In the genomic region with DNA sequence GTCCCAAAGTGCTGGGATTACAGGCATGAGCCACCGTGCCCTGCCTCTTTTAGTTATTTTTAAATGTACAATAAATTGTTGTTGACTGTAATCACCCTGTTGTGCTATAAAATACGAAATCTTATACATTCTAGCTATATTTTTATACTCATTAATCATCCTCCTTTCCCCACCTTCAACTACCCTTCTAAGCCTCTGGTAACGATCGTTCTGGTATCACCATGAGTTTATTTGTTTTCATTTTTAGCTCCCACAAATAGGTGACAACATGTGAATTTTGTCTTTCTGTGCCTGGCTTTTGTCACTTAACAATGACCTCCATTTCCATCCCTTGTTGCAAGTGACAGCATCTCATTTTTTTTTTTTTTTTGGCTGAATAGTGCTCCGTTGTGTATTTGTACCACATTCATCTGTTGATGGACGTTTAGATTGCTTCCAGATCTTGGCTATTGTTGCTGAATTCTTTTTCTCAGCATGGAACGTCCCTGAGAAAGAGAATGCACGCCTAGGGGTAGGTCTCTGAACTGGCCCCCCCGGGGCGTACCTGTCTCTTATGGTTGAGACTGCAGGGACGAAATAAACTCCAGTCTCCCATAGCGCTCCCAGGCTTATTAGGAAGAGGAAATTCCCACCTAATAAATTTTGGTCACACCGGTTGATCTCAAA, we compare ENCODE assay signal across 7 cellular contexts.
DNase-seq lines count a peak whose midpoint lies in the region; ATAC-seq and TF ChIP-seq lines count a peak whose summit lies in the region.
"Not testable (repeated sequence)": the region's sequence is repeated elsewhere in the genome, so short reads cannot be mapped to it uniquely, and the experiment has no call there.

No MANE protein-coding gene starts in this region.

- POLR2A ChIA-PET in WTC11 (lab: Charles Lee) = interaction anchor here (0.7 kb wide), 2 partner anchors 33 to 71 kb away, joined by 3 to 4 read pairs; no protein-coding TSS in a partner anchor

- not testable (repeated sequence) for H3K27me3 ChIP-seq in GM23338 (ENCODE audit: insufficient read depth); HUES6 (ENCODE audit: control insufficient read depth, insufficient read depth, low read length); iPS-15b (ENCODE audit: control insufficient read depth, insufficient read depth, low read length); mesendoderm (ENCODE audit: insufficient read depth, low read length, poor library complexity)

- peak overlapping the region; percentile 72 for H3K4me2 ChIP-seq in GM23338
- not testable (repeated sequence) for H3K4me2 ChIP-seq in mesendoderm (ENCODE audit: low read length)

- not testable (repeated sequence) for H4K5ac ChIP-seq in mesendoderm (ENCODE audit: low read length)

- not testable (repeated sequence) for H2AFZ ChIP-seq in GM23338

- not testable (repeated sequence) for H3K9me2 ChIP-seq in GM23338 (ENCODE audit: insufficient read depth)

- peak overlapping the region; percentile 66 for H3K56ac ChIP-seq in mesendoderm (ENCODE audit: low read length)

- not testable (repeated sequence) for H3K79me1 ChIP-seq in mesendoderm (ENCODE audit: low read length)

- H3K79me2 ChIP-seq in GM23338 (replicated peaks; ENCODE audit: insufficient read depth) = peaks cover 27% of the 10 kb centered on the region
- H3K79me2 ChIP-seq in mesendoderm (ENCODE audit: control insufficient read depth, insufficient read depth, low read length) = peaks cover 33% of the 10 kb centered on the region

- peak overlapping the region; percentile 77 for H2BK5ac ChIP-seq in mesendoderm (ENCODE audit: low read length)

- H3K4me1 ChIP-seq in GM23338 (ENCODE audit: insufficient read depth) (peaks cover 13% of the 10 kb centered on the region), HUES6 (ENCODE audit: control insufficient read depth, insufficient read depth, low read length) (peaks cover 23% of the 10 kb centered on the region), iPS-15b (ENCODE audit: control insufficient read depth, insufficient read depth, low read length) (peaks cover 16% of the 10 kb centered on the region)
- not testable (repeated sequence) for H3K4me1 ChIP-seq in mesendoderm (ENCODE audit: control insufficient read depth, low read depth, low read length)

- WGBS in mesendoderm (ENCODE audit: extremely low coverage, insufficient coverage, low lambda C conversion rate) = no CpG with 5 or more reads among the region's 13 CpGs

- H3K4me3 Mint-ChIP-seq in GM23338 (peak overlapping the region; percentile 77), WTC11 (peak overlapping the region; percentile 73)
- H3K4me3 Mint-ChIP-seq in stimulated activated naive B cell treated with anti-CD40 and anti-IgM and Interleukin-4, amounts not matched to agents 10 μg/mL and 1 μg/mL and 100 μg/mL, for 72 hours = not testable (repeated sequence)

- not testable (repeated sequence) for H3K23ac ChIP-seq in mesendoderm (ENCODE audit: low read length)

- peak; percentile 89 for DNase-seq in ELF-1 (ENCODE audit: low read depth, low spot score)
- peak; percentile 34 for DNase-seq in GM23338 (ENCODE audit: low spot score)
- DNase-seq in WTC11 (ENCODE audit: low spot score) = peak; percentile 45
- peak; percentile 82 for DNase-seq in mesendoderm
- not testable (repeated sequence) for DNase-seq in stimulated activated naive B cell treated with anti-CD40 and anti-IgM and Interleukin-4, amounts not matched to agents 10 μg/mL and 1 μg/mL and 100 μg/mL, for 72 hours

- H4K20me1 ChIP-seq in GM23338 (replicated peaks; ENCODE audit: insufficient read depth) = not testable (repeated sequence)

- peak overlapping the region; percentile 54 for H2BK120ac ChIP-seq in mesendoderm (ENCODE audit: low read depth, low read length)

- not testable (repeated sequence) for H3K9me3 ChIP-seq in HUES6 (ENCODE audit: control insufficient read depth, insufficient read depth, low read depth, low read length); iPS-15b (ENCODE audit: control insufficient read depth, insufficient read depth, low read length)

- H3K27ac ChIP-seq in GM23338 (ENCODE audit: low read depth) = 0 out of 2 replicates have a peak overlapping the region, but pooled peaks have one; percentile 3
- H3K27ac ChIP-seq in HUES6 (ENCODE audit: low read depth, low read length) = peak overlapping the region; percentile 8; the same call in 1 of the 2 replicates
- H3K27ac ChIP-seq in mesendoderm (ENCODE audit: low read depth, low read length) = peak overlapping the region; percentile 60

- ATAC-seq in GM23338 (peak; percentile 74), WTC11 (peak; percentile 66)
- not testable (repeated sequence) for ATAC-seq in stimulated activated naive B cell treated with anti-CD40 and anti-IgM and Interleukin-4, amounts not matched to agents 10 μg/mL and 1 μg/mL and 100 μg/mL, for 72 hours (replicated peaks)

- not testable (repeated sequence) for H3F3A ChIP-seq in GM23338 (replicated peaks; ENCODE audit: low read depth)

- H3K36me3 Mint-ChIP-seq in GM23338 (ENCODE audit: low read depth) (peaks cover 25% of the 10 kb centered on the region), WTC11 (peaks cover 19% of the 10 kb centered on the region)
- peaks cover 34 to 44% of the 10 kb centered on the region in 2 donors for H3K36me3 Mint-ChIP-seq in stimulated activated naive B cell treated with anti-CD40 and anti-IgM and Interleukin-4, amounts not matched to agents 10 μg/mL and 1 μg/mL and 100 μg/mL, for 72 hours

- peak overlapping the region; percentile 33 for H3K27ac Mint-ChIP-seq in GM23338
- H3K27ac Mint-ChIP-seq in WTC11 = peak overlapping the region; percentile 95
- H3K27ac Mint-ChIP-seq in stimulated activated naive B cell treated with anti-CD40 and anti-IgM and Interleukin-4, amounts not matched to agents 10 μg/mL and 1 μg/mL and 100 μg/mL, for 72 hours = peak overlapping the region; percentile 60

- H3K4me3 ChIP-seq in GM23338 = peak overlapping the region; percentile 50
- peak overlapping the region; percentile 72 for H3K4me3 ChIP-seq in HUES6 (ENCODE audit: low read depth, low read length)
- peak overlapping the region; percentile 44 for H3K4me3 ChIP-seq in iPS-15b (ENCODE audit: low read depth, low read length)
- H3K4me3 ChIP-seq in mesendoderm (ENCODE audit: low read length) = not testable (repeated sequence)

- CTCF ChIA-PET in WTC11 (lab: Charles Lee) = not testable (repeated sequence)

- H3K9me3 Mint-ChIP-seq in GM23338 (peaks cover 19% of the 10 kb centered on the region), WTC11 (peaks cover 16% of the 10 kb centered on the region)
- H3K9me3 Mint-ChIP-seq in stimulated activated naive B cell treated with anti-CD40 and anti-IgM and Interleukin-4, amounts not matched to agents 10 μg/mL and 1 μg/mL and 100 μg/mL, for 72 hours = not testable (repeated sequence)

- H4K8ac ChIP-seq in mesendoderm (ENCODE audit: low read depth, low read length) = not testable (repeated sequence)

- H2BK15ac ChIP-seq in mesendoderm (replicated peaks; ENCODE audit: low read depth) = not testable (repeated sequence)

- peak overlapping the region; percentile 68 for H3K9ac ChIP-seq in HUES6 (ENCODE audit: low read length)
- not testable (repeated sequence) for H3K9ac ChIP-seq in iPS-15b (ENCODE audit: low read depth, low read length); mesendoderm (ENCODE audit: low read length)

- not testable (repeated sequence) for TF ChIP-seq CTCF in GM23338 (conservative IDR thresholded peaks at IDR 0.05; ENCODE audit: low read depth in 2 of 2); WTC11 (IDR thresholded peaks at IDR 0.05)

- not testable (repeated sequence) for H2AK5ac ChIP-seq in mesendoderm (ENCODE audit: low read length)

- not testable (repeated sequence) for H3K36me3 ChIP-seq in GM23338 (ENCODE audit: insufficient read depth); HUES6 (ENCODE audit: control insufficient read depth, insufficient read depth, low read length); iPS-15b (ENCODE audit: control insufficient read depth, insufficient read depth, low read length); mesendoderm (ENCODE audit: control insufficient read depth, insufficient read depth, low read length)

- H3K4ac ChIP-seq in mesendoderm (ENCODE audit: low read depth, low read length) = peak overlapping the region; percentile 81

- peak overlapping the region; percentile 87 for H3K18ac ChIP-seq in mesendoderm (ENCODE audit: low read length)

- H3K27me3 Mint-ChIP-seq in GM23338 (ENCODE audit: insufficient read depth, low read depth, poor library complexity); WTC11 (ENCODE audit: low read depth); stimulated activated naive B cell treated with anti-CD40 and anti-IgM and Interleukin-4, amounts not matched to agents 10 μg/mL and 1 μg/mL and 100 μg/mL, for 72 hours: not testable (repeated sequence)

- H3K4me1 Mint-ChIP-seq in GM23338 (peaks cover 33% of the 10 kb centered on the region), WTC11 (peaks cover 34% of the 10 kb centered on the region)
- H3K4me1 Mint-ChIP-seq in stimulated activated naive B cell treated with anti-CD40 and anti-IgM and Interleukin-4, amounts not matched to agents 10 μg/mL and 1 μg/mL and 100 μg/mL, for 72 hours = peaks cover 15 to 17% of the 10 kb centered on the region in 2 donors

TF ChIP-seq in GM23338, 12 proteins besides CTCF, POLR2A, EP300 and RAD21:
- TF ChIP-seq NANOG (IDR thresholded peaks at IDR 0.05; ENCODE audit: borderline replicate concordance) = peak; percentile 73; the same call in 1 of the 2 replicates
TF ChIP-seq in GM23338: peak in this region for 1; not testable (repeated sequence) for 11.

TF ChIP-seq in WTC11, 78 proteins besides CTCF, POLR2A, EP300 and RAD21 (continues in another document):
- TF ChIP-seq TEAD1 (CRISPR knock-in tag; IDR thresholded peaks at IDR 0.05) (peak; percentile 42; the same call in 1 of the 2 replicates), ETV6 (CRISPR knock-in tag; IDR thresholded peaks at IDR 0.05) (0 out of 2 replicates have a peak, but pooled peaks have one; percentile 24), ZNF423 (CRISPR knock-in tag; IDR thresholded peaks at IDR 0.05) (peak; percentile 70)

Comparison
In these comparisons a context has a peak if more than half of its experiments do, and no peak if none do; other contexts are left out.
1. H3K27ac ChIP-seq: peak in every context shown above with its lines; median percentile 60 in mesendoderm; 8 in HUES6; 3 in GM23338.
2. H3K27ac Mint-ChIP-seq: peak in every context shown above with its lines; median percentile 95 in WTC11; 60 in stimulated activated naive B cell treated with anti-CD40 and anti-IgM and Interleukin-4, amounts not matched to agents 10 μg/mL and 1 μg/mL and 100 μg/mL, for 72 hours; 33 in GM23338.